22 cellular contexts compared by ENCODE assay signal in the genomic region with DNA sequence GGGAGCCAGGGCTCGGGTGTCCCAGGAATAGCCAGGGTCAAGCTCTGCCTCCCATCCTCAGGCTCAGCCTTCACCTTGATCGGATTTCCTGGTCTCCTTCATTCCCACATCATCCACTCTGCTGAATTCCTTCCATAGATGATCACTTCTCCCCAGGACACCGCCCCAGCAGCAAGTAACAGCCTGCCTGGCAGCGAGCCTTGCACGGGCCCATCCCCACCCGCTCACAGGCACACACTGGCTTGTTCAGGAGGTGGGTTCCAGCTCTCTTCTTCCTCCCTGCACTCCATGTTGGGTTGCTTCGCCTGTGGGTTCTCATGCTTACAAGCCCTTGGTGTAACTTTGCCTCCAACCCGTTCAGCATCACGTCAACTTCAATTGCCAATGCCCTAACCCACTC.
DNase-seq lines count a peak whose midpoint lies in the region; ATAC-seq, FAIRE-seq and TF ChIP-seq lines count a peak whose summit lies in the region.
"Had no signal": no experiment of that assay in that cellular context is flagged by ENCODE, and none has a peak within 500 bp of the region (broad histone marks: within the 10 kb centered on the region; RNA-seq: fewer than 3 reads in every experiment).

No MANE protein-coding gene starts in this region.

- dilution Hi-C loops in mammary epithelial cell (cut with HindIII; ENCODE audit: low sequenced_read_pairs) (no loop called here), keratinocyte (cut with MboI; ENCODE audit: extremely low pct_ligation_motif_present, low sequenced_read_pairs) (no loop called here)

- H4K20me1 ChIP-seq in mammary epithelial cell (ENCODE audit: insufficient read depth, low read length), result no peaks in the 10 kb centered on the region
- H4K20me1 ChIP-seq in keratinocyte (ENCODE audit: control insufficient read depth, extremely low read depth, insufficient read depth, low read length), result no peaks in the 10 kb centered on the region
- H4K20me1 ChIP-seq: BLaER1 had no signal

- no peaks in the 10 kb centered on the region for H3K9me3 Mint-ChIP-seq in activated naive CD8-positive, alpha-beta T cell treated with anti-CD3 and anti-CD28 coated beads for 36 hours
- H3K9me3 Mint-ChIP-seq in activated naive CD8-positive, alpha-beta T cell treated with anti-CD3 and anti-CD28 coated beads, Interleukin-2, amount 50 U/mL, for 24 hours, result no peaks in the 10 kb centered on the region
- H3K9me3 Mint-ChIP-seq: CD8-positive, alpha-beta T cell; GM23338 had no signal

- H3K27me3 ChIP-seq in mammary epithelial cell (ENCODE audit: insufficient read depth, low read length), result no peaks in the 10 kb centered on the region
- no peaks in the 10 kb centered on the region for H3K27me3 ChIP-seq in keratinocyte (ENCODE audit: control insufficient read depth, extremely low read depth, insufficient read depth, low read length)
- H3K27me3 ChIP-seq: BLaER1 had no signal

- H3K9ac ChIP-seq in mammary epithelial cell (ENCODE audit: insufficient read depth, low read length), result peak overlapping the region; percentile 91
- H3K9ac ChIP-seq in keratinocyte (ENCODE audit: control insufficient read depth, extremely low read depth, insufficient read depth, low read length), result peak overlapping the region; percentile 90
- H3K9ac ChIP-seq: BLaER1 had no signal

- H3K4me3 ChIP-seq in mammary epithelial cell (replicated peaks in 1 of 3; ENCODE audit: insufficient read depth in 1 of 3, low read depth in 2 of 3, low read length in 3 of 3), result peak overlapping the region in 2 of 3 experiments; percentile 2 to 33
- peak overlapping the region; percentile 13 to 58 (median 42) for H3K4me3 ChIP-seq in keratinocyte (ENCODE audit: control insufficient read depth in 2 of 3, extremely low read depth in 1 of 3, insufficient read depth in 2 of 3, low read depth in 1 of 3, low read length in 3 of 3)
- H3K4me3 ChIP-seq: BLaER1, GM12878, GM23338 had no signal

- peak; percentile 99 for FAIRE-seq in keratinocyte (lab: Jason Lieb, UNC)
- FAIRE-seq: A204.1, D721Med, G401.6, GM12878, GM18507 had no signal

- TF ChIP-seq CTCF in mammary epithelial cell (conservative IDR thresholded peaks at IDR 0.05 in 1 of 2, IDR thresholded peaks at IDR 0.05 in 1 of 2; ENCODE audit: extremely low read depth in 1 of 2, insufficient read depth in 1 of 2, low read depth in 1 of 2, low read length in 2 of 2) (no peak), keratinocyte (optimal IDR thresholded peaks at IDR 0.05 in 1 of 3, IDR thresholded peaks at IDR 0.05 in 1 of 3, conservative IDR thresholded peaks at IDR 0.05 in 1 of 3; ENCODE audit: extremely low read depth in 1 of 3, insufficient read depth in 2 of 3, low read length in 3 of 3) (no peak)

- no peak overlapping the region for H3K4me3 Mint-ChIP-seq in activated naive CD8-positive, alpha-beta T cell treated with anti-CD3 and anti-CD28 coated beads for 36 hours
- no peak overlapping the region for H3K4me3 Mint-ChIP-seq in activated naive CD8-positive, alpha-beta T cell treated with anti-CD3 and anti-CD28 coated beads, Interleukin-2, amount 50 U/mL, for 24 hours
- H3K4me3 Mint-ChIP-seq: CD8-positive, alpha-beta T cell; GM23338 had no signal

- intact Hi-C loops in mammary epithelial cell (cut with micrococcal nuclease), result loop anchor here (1.0 to 2.0 kb wide), 6 partner anchors 11 to 175 kb away; partner anchors contain the start of gene PPP1R14C

- peak overlapping the region; percentile 36 for H3K27ac Mint-ChIP-seq in activated naive CD8-positive, alpha-beta T cell treated with anti-CD3 and anti-CD28 coated beads for 36 hours
- H3K27ac Mint-ChIP-seq in activated naive CD8-positive, alpha-beta T cell treated with anti-CD3 and anti-CD28 coated beads, Interleukin-2, amount 50 U/mL, for 24 hours, result no peak overlapping the region
- H3K27ac Mint-ChIP-seq: CD8-positive, alpha-beta T cell; GM23338 had no signal

- CTCF ChIA-PET in mammary epithelial cell (lab: Charles Lee; ENCODE audit: low non-redundant PET), result interaction anchor here (0.6 kb wide), 1 partner anchor 13 kb away, joined by 6 read pairs; no protein-coding TSS in a partner anchor

- H3K4me1 Mint-ChIP-seq in activated naive CD8-positive, alpha-beta T cell treated with anti-CD3 and anti-CD28 coated beads for 36 hours, result peaks cover 17% of the 10 kb centered on the region
- peaks cover 39% of the 10 kb centered on the region for H3K4me1 Mint-ChIP-seq in activated naive CD8-positive, alpha-beta T cell treated with anti-CD3 and anti-CD28 coated beads, Interleukin-2, amount 50 U/mL, for 24 hours

- H3K36me3 ChIP-seq in mammary epithelial cell (ENCODE audit: insufficient read depth, low read length) (no peaks in the 10 kb centered on the region), keratinocyte (ENCODE audit: control insufficient read depth in 2 of 2, extremely low read depth in 1 of 2, insufficient read depth in 2 of 2, low read length in 2 of 2) (no peaks in the 10 kb centered on the region)
- H3K36me3 ChIP-seq: BLaER1 had no signal

- H3K4me1 ChIP-seq in mammary epithelial cell (ENCODE audit: insufficient read depth, low read length) (peaks cover 73% of the 10 kb centered on the region), keratinocyte (ENCODE audit: control insufficient read depth, extremely low read depth, insufficient read depth, low read length) (peaks cover 67% of the 10 kb centered on the region)
- H3K4me1 ChIP-seq: BLaER1 had no signal

- H3K79me2 ChIP-seq in mammary epithelial cell (ENCODE audit: insufficient read depth, low read length), result peaks cover 15% of the 10 kb centered on the region
- no peaks in the 10 kb centered on the region for H3K79me2 ChIP-seq in keratinocyte (ENCODE audit: control insufficient read depth, insufficient read depth, low read length)

- H3K9me3 ChIP-seq in mammary epithelial cell (replicated peaks; ENCODE audit: insufficient read depth, low read length) (no peaks in the 10 kb centered on the region), keratinocyte (ENCODE audit: control insufficient read depth, low read depth, low read length) (no peaks in the 10 kb centered on the region)

- no peaks in the 10 kb centered on the region for H3K36me3 Mint-ChIP-seq in activated naive CD8-positive, alpha-beta T cell treated with anti-CD3 and anti-CD28 coated beads for 36 hours
- H3K36me3 Mint-ChIP-seq in activated naive CD8-positive, alpha-beta T cell treated with anti-CD3 and anti-CD28 coated beads, Interleukin-2, amount 50 U/mL, for 24 hours (ENCODE audit: low read depth), result peaks cover 1% of the 10 kb centered on the region
- H3K36me3 Mint-ChIP-seq: CD8-positive, alpha-beta T cell had no signal

- no peak for ATAC-seq in activated naive CD8-positive, alpha-beta T cell treated with anti-CD3 and anti-CD28 coated beads, Interleukin-2, amount 50 U/mL, for 24 hours
- ATAC-seq in HG03571 (IDR thresholded peaks at IDR 0.05; ENCODE audit: unreplicated experiment) (no peak), HG02759 (IDR thresholded peaks at IDR 0.05; ENCODE audit: unreplicated experiment) (no peak), HG02870 (IDR thresholded peaks at IDR 0.05; ENCODE audit: unreplicated experiment) (no peak)
- ATAC-seq: CD8-positive, alpha-beta T cell; GM23338 had no signal

- H3K27me3 Mint-ChIP-seq in activated naive CD8-positive, alpha-beta T cell treated with anti-CD3 and anti-CD28 coated beads for 36 hours, result peaks cover 27% of the 10 kb centered on the region
- H3K27me3 Mint-ChIP-seq in activated naive CD8-positive, alpha-beta T cell treated with anti-CD3 and anti-CD28 coated beads, Interleukin-2, amount 50 U/mL, for 24 hours, result peaks cover 19% of the 10 kb centered on the region

- H3K4me2 ChIP-seq in mammary epithelial cell (ENCODE audit: insufficient read depth, low read depth, low read length), result peak overlapping the region; percentile 68
- H3K4me2 ChIP-seq in keratinocyte (ENCODE audit: control insufficient read depth, extremely low read depth, insufficient read depth, low read depth, low read length), result peak overlapping the region; percentile 98
- H3K4me2 ChIP-seq: BLaER1, GM23338 had no signal

- DNase-seq in activated naive CD8-positive, alpha-beta T cell treated with anti-CD3 and anti-CD28 coated beads for 36 hours, result no peak
- no peak for DNase-seq in activated naive CD8-positive, alpha-beta T cell treated with anti-CD3 and anti-CD28 coated beads, Interleukin-2, amount 50 U/mL, for 24 hours
- peak; percentile 96 for DNase-seq in mammary epithelial cell
- no peak for DNase-seq in keratinocyte (ENCODE audit: low read depth, low spot score)
- DNase-seq in NCI-H1048 (lab: John Stamatoyannopoulos, UW), result no peak
- DNase-seq: CD8-positive, alpha-beta T cell; Karpas-422; MM.1S; NCI-H1105 treated with DMSO at 0.1 percent for 48 hours; NCI-H1694 treated with DMSO at 0.1 percent for 48 hours; NCI-H2107; NCI-H526 treated with DMSO at 0.1 percent for 48 hours had no signal

- H2AFZ ChIP-seq in mammary epithelial cell (ENCODE audit: low read depth, low read length) (no peak overlapping the region), keratinocyte (ENCODE audit: control insufficient read depth, low read length) (peak overlapping the region; percentile 39)
- H2AFZ ChIP-seq: GM23338 had no signal

- 8% methylated on average over 8 of the region's 9 CpGs for WGBS in mammary epithelial cell (ENCODE audit: low coverage, missing lambda C conversion rate)

- in situ Hi-C loops in mammary epithelial cell (cut with MboI; ENCODE audit: low sequenced_read_pairs in 2 of 2), result loop anchor here in 1 of 2 donors (5.0 kb wide), 2 partner anchors 81 to 104 kb away; no protein-coding TSS in a partner anchor

- no TSS peak for BruUV-seq in mammary epithelial cell (replicated peaks; lab: Mats Ljungman, UMichigan)

- no peaks in the 10 kb centered on the region for H3K9me1 ChIP-seq in keratinocyte (ENCODE audit: control insufficient read depth, extremely low read depth, insufficient read depth, low read length)

- H3K27ac ChIP-seq in mammary epithelial cell (ENCODE audit: insufficient read depth, low read depth, low read length) (peak overlapping the region; percentile 99), keratinocyte (ENCODE audit: control insufficient read depth, insufficient read depth, low read length) (peak overlapping the region; percentile 100)
- H3K27ac ChIP-seq: BLaER1 had no signal
